In genomic region chr6:14824835-14825223, GRCh38 we compare ENCODE assay signal across 20 cellular contexts.
A peak's percentile ranks its signal among the peaks of the same experiment; 100 is the strongest.
DNase-seq lines count a peak whose midpoint lies in the region; ATAC-seq, FAIRE-seq and TF ChIP-seq lines count a peak whose summit lies in the region.
"Had no signal": no experiment of that assay in that cellular context is flagged by ENCODE, and none has a peak within 500 bp of the region (broad histone marks: within the 10 kb centered on the region; RNA-seq: fewer than 3 reads in every experiment).

No MANE protein-coding gene starts in this region.

- H3K36me3 ChIP-seq in BLaER1 (no peaks in the 10 kb centered on the region), IMR-90 (ENCODE audit: control insufficient read depth, insufficient read depth, low read length) (no peaks in the 10 kb centered on the region), astrocyte (ENCODE audit: insufficient read depth, low read length) (no peaks in the 10 kb centered on the region), mesodermal cell (ENCODE audit: control insufficient read depth, insufficient read depth, low read length) (no peaks in the 10 kb centered on the region)
- H3K36me3 ChIP-seq: neutrophil, suprapubic skin had no signal

- CTCF ChIA-PET in IMR-90 (lab: Yijun Ruan, JAX) = interaction anchor here (0.7 kb wide), 1 partner anchor 36 kb away, joined by 3 read pairs; no protein-coding TSS in a partner anchor

- H2AK5ac ChIP-seq in IMR-90 (ENCODE audit: low read depth, low read length) = no peak overlapping the region

- H3K9me3 Mint-ChIP-seq in astrocyte (ENCODE audit: unreplicated experiment) = peaks cover 5% of the 10 kb centered on the region

- H3K79me2 ChIP-seq in astrocyte (ENCODE audit: insufficient read depth, low read length) = no peaks in the 10 kb centered on the region

- no peak for TF ChIP-seq RAD21 in IMR-90 (IDR thresholded peaks at IDR 0.05; ENCODE audit: low read length)

- WGBS in IMR-90 (ENCODE audit: extremely low coverage in 2 of 2, insufficient read length in 1 of 2), 2 experiments = no CpG with 5 or more reads among the region's 2 CpGs
- WGBS in mesodermal cell (ENCODE audit: insufficient coverage in 2 of 2), 2 experiments = 9 to 14% methylated on average over 1 of the region's 2 CpGs

- no peaks in the 10 kb centered on the region for H3K27me3 Mint-ChIP-seq in astrocyte (ENCODE audit: low read depth, unreplicated experiment)

- POLR2A ChIA-PET in IMR-90 (lab: Charles Lee; ENCODE audit: unreplicated experiment) = interaction anchor here (0.7 kb wide), 1 partner anchor 241 kb away, joined by 3 read pairs; no protein-coding TSS in a partner anchor

- H3K4ac ChIP-seq in IMR-90 (ENCODE audit: low read depth, low read length) = no peak overlapping the region

- DNase-seq in IMR-90 (no peak), astrocyte (ENCODE audit: low read depth) (no peak), coronary artery (ENCODE audit: low spot score) (no peak)
- DNase-seq: activated gamma-delta T cell; amniotic stem cell; cerebellar nuclear complex; foreskin fibroblast; GM23248; NCI-H345; SHP77 treated with DMSO at 0.1 percent for 48 hours; stimulated activated CD4-positive, alpha-beta T cell treated with anti-CD3 and anti-CD28 coated beads, Interleukin-4, amount 100 ng/mL, for 1 hour had no signal

- H4K8ac ChIP-seq in IMR-90 (ENCODE audit: low read depth in 2 of 2, low read length in 2 of 2) = no peak overlapping the region

- H2BK20ac ChIP-seq in IMR-90 (ENCODE audit: low read depth, low read length) = 0 out of 2 replicates have a peak overlapping the region, but pooled peaks have one; percentile 34

- no peak overlapping the region for H3K23ac ChIP-seq in IMR-90 (ENCODE audit: low read depth, low read length)

- H4K5ac ChIP-seq in IMR-90 (ENCODE audit: low read depth, low read length) = no peak overlapping the region

- FAIRE-seq in astrocyte (lab: Jason Lieb, UNC) = no peak
- FAIRE-seq: HTR-8/SVneo had no signal

- no peak overlapping the region for H3K18ac ChIP-seq in IMR-90 (ENCODE audit: low read depth, low read length)

- no peak for TF ChIP-seq POLR2A in IMR-90 (IDR thresholded peaks at IDR 0.05; ENCODE audit: low read depth, low read length)

- H3K4me2 ChIP-seq in BLaER1 = peak overlapping the region; percentile 25; the same call in 1 of the 2 replicates
- H3K4me2 ChIP-seq in IMR-90 (ENCODE audit: low read depth, low read length) = no peak overlapping the region
- H3K4me2 ChIP-seq in astrocyte (ENCODE audit: low read length) = peak overlapping the region; percentile 3

- H3K4me1 ChIP-seq in BLaER1 (peaks cover 12% of the 10 kb centered on the region), IMR-90 (ENCODE audit: control insufficient read depth, insufficient read depth, low read length) (peaks cover 4% of the 10 kb centered on the region; the same call in 1 of the 2 replicates), astrocyte (ENCODE audit: insufficient read depth, low read length) (peaks cover 9% of the 10 kb centered on the region), mesodermal cell (ENCODE audit: control insufficient read depth, insufficient read depth, low read length, poor library complexity, severe bottlenecking) (peaks cover 10% of the 10 kb centered on the region)

- no peak overlapping the region for H2AFZ ChIP-seq in IMR-90 (replicated peaks; ENCODE audit: low read length, poor library complexity)
- H2AFZ ChIP-seq in astrocyte (ENCODE audit: low read depth, low read length) = no peak overlapping the region
- H2AFZ ChIP-seq: GM23248 had no signal

- H3K4me3 Mint-ChIP-seq in astrocyte (ENCODE audit: unreplicated experiment) = no peak overlapping the region

- H3K9me3 ChIP-seq in BLaER1 (no peaks in the 10 kb centered on the region), IMR-90 (ENCODE audit: control insufficient read depth, insufficient read depth, low read length) (no peaks in the 10 kb centered on the region), astrocyte (ENCODE audit: insufficient read depth, low read depth, low read length) (no peaks in the 10 kb centered on the region), mesodermal cell (ENCODE audit: control insufficient read depth, low read length) (no peaks in the 10 kb centered on the region)
- H3K9me3 ChIP-seq: neutrophil, suprapubic skin had no signal

- dilution Hi-C loops in IMR-90 (cut with HindIII; ENCODE audit: low sequenced_read_pairs, unreplicated experiment) = no loop called here

- H3K4me3 ChIP-seq in BLaER1 (no peak overlapping the region), IMR-90 (ENCODE audit: insufficient read depth, low read depth, low read length) (no peak overlapping the region), astrocyte (ENCODE audit: insufficient read depth, low read depth, low read length) (no peak overlapping the region), mesodermal cell (ENCODE audit: extremely low read depth, insufficient read depth, low read length, poor library complexity, severe bottlenecking) (no peak overlapping the region), coronary artery (no peak overlapping the region)
- H3K4me3 ChIP-seq: GM23248, suprapubic skin had no signal

- no peak overlapping the region for H2BK5ac ChIP-seq in IMR-90 (ENCODE audit: low read depth, low read length, poor library complexity, severe bottlenecking)

- BruUV-seq in IMR-90 (replicated peaks; lab: Mats Ljungman, UMichigan) = no TSS peak

- H2BK120ac ChIP-seq in IMR-90 (ENCODE audit: low read depth, low read length) = no peak overlapping the region; the same call in 1 of the 2 replicates

- H3K27me3 ChIP-seq in BLaER1 (no peaks in the 10 kb centered on the region), IMR-90 (ENCODE audit: control insufficient read depth, insufficient read depth, low read length) (no peaks in the 10 kb centered on the region), astrocyte (ENCODE audit: insufficient read depth, low read length) (no peaks in the 10 kb centered on the region)
- H3K27me3 ChIP-seq: neutrophil, suprapubic skin had no signal

- no peak overlapping the region for H3K9ac ChIP-seq in BLaER1
- no peak overlapping the region for H3K9ac ChIP-seq in IMR-90 (ENCODE audit: low read depth, low read length)
- H3K9ac ChIP-seq in astrocyte (ENCODE audit: low read length) = no peak overlapping the region
- H3K9ac ChIP-seq: GM23248 had no signal

- intact Hi-C loops in IMR-90 (cut with micrococcal nuclease) = no loop called here

- H3K79me1 ChIP-seq in IMR-90 (ENCODE audit: low read depth in 1 of 2, low read length in 2 of 2) = no peaks in the 10 kb centered on the region

- TF ChIP-seq CTCF in IMR-90 (conservative IDR thresholded peaks at IDR 0.05; ENCODE audit: low read depth, low read length) (no peak), astrocyte (IDR thresholded peaks at IDR 0.05; ENCODE audit: insufficient read depth, low read depth, low read length) (no peak), coronary artery (IDR thresholded peaks at IDR 0.05) (no peak)

- H3K14ac ChIP-seq in IMR-90 (replicated peaks; ENCODE audit: low read depth, low read length) = no peak overlapping the region

- H3K9me1 ChIP-seq in IMR-90 (ENCODE audit: insufficient read depth, low read length) = 0 out of 2 replicates have a peak, but pooled peaks cover 4% of the 10 kb centered on the region

- H4K91ac ChIP-seq in IMR-90 (ENCODE audit: insufficient read depth, low read depth, low read length) = no peak overlapping the region

- H3K4me1 Mint-ChIP-seq in astrocyte (ENCODE audit: low read depth, unreplicated experiment) = peaks cover 20% of the 10 kb centered on the region

- no peaks in the 10 kb centered on the region for H3K36me3 Mint-ChIP-seq in astrocyte (ENCODE audit: low read depth, unreplicated experiment)

- no peak overlapping the region for H2AK9ac ChIP-seq in IMR-90 (replicated peaks; ENCODE audit: low read depth, low read length, poor library complexity)

- ATAC-seq in IMR-90 (ENCODE audit: low read depth) (no peak), GM21529 (IDR thresholded peaks at IDR 0.05; ENCODE audit: unreplicated experiment) (no peak), HG02678 (IDR thresholded peaks at IDR 0.05; ENCODE audit: unreplicated experiment) (no peak), HG03175 (IDR thresholded peaks at IDR 0.05; ENCODE audit: unreplicated experiment) (no peak)
- ATAC-seq: activated CD4-positive, CD25-positive, alpha-beta regulatory T cell treated with anti-CD3 and anti-CD28 coated beads, Interleukin-2, amount 50 U/mL, for 24 hours had no signal

- no peak overlapping the region for H3K27ac Mint-ChIP-seq in astrocyte (ENCODE audit: unreplicated experiment)

- in situ Hi-C loops in IMR-90 (cut with MboI; ENCODE audit: low sequenced_read_pairs) = loop anchor here (25.0 kb wide), 1 partner anchor 613 kb away; no protein-coding TSS in a partner anchor

- H3K56ac ChIP-seq in IMR-90 (ENCODE audit: extremely low read depth, insufficient read depth, low read length) = no peak overlapping the region

- no peak overlapping the region for H2BK15ac ChIP-seq in IMR-90 (ENCODE audit: low read depth, low read length)

- H4K20me1 ChIP-seq in BLaER1 (no peaks in the 10 kb centered on the region), IMR-90 (ENCODE audit: insufficient read depth, low read length) (no peaks in the 10 kb centered on the region), astrocyte (ENCODE audit: insufficient read depth, low read length) (no peaks in the 10 kb centered on the region)

- H3K27ac ChIP-seq in BLaER1 = no peak overlapping the region; the same call in 1 of the 2 replicates
- H3K27ac ChIP-seq in IMR-90 (ENCODE audit: insufficient read depth, low read length) = no peak overlapping the region
- H3K27ac ChIP-seq in astrocyte (ENCODE audit: low read depth, low read length) = no peak overlapping the region
- peak overlapping the region; percentile 58 for H3K27ac ChIP-seq in mesodermal cell (ENCODE audit: low read depth, low read length, severe bottlenecking)
- no peak overlapping the region for H3K27ac ChIP-seq in coronary artery
- H3K27ac ChIP-seq: GM23248, neutrophil, suprapubic skin had no signal

TF ChIP-seq in IMR-90, 13 proteins besides CTCF, POLR2A, EP300 and RAD21 (continues in another document):
- TF ChIP-seq NFE2L2 (IDR thresholded peaks at IDR 0.05; ENCODE audit: low read depth, low read length) (no peak), ELK1 (IDR thresholded peaks at IDR 0.05; ENCODE audit: borderline replicate concordance, low read depth, low read length) (no peak), RFX5 (IDR thresholded peaks at IDR 0.05; ENCODE audit: low read depth, low read length) (no peak)
